1 cellular context compared by ENCODE assay signal in the genomic region with DNA sequence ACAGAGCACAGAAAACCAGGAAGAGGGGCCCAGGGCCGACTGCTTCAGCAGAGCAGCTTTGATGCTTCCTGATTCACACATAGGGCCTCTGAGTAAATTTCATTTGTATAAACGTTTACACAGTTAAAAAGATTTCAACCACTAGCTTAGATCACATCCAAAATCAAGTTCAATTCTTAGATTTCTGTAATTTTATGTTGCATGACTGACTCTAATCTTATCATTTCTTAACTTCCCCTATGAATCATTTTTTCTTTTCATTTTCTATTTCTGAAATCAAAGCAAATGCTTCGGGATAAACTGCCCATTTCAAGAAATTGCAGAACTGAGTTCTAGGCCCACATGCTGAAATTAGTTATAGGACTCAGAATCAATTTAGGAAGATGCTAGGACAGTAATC.
TF ChIP-seq lines count a peak whose summit lies in the region.

No MANE protein-coding gene starts in this region.

TF ChIP-seq in SK-N-SH treated with all-trans-retinoic acid at 6 μM for 48 hours, 23 proteins besides CTCF, POLR2A, EP300 and RAD21 (continued from another document):
- TF ChIP-seq ZC3H10 (CRISPR knock-in tag; IDR thresholded peaks at IDR 0.05), result no peak
